Comparison of ENCODE assay signal across 11 cellular contexts in the genomic region with DNA sequence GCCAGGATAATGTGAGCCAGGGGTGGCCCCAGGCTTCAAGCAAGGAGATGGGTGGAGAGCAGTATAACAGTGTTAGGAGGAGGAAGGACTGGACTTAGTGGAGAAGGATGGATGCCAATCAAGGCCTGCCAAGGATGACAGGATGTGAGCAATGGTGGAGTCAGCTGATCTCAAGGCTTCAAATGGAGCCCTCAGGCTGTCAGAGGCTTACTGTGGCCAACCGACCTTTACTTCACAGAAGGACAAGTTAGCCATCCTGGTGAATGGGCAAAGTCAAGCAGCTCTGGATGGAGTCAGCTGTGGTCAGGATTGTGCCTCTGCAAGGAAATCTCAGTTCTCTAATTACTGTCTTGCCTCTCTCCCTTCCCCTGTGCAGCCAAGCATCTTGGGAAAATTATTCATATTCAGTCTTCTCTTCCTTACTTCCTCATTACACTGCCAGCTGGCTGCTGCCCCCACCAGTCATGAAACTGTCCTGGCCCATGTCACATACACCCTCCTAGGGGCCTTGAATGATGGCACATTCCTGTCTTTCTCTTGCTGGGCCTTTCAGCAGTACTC. TPM values are rescaled to one million over a fixed set of nuclear protein-coding genes. Genes with fewer than 3 reads are reported as not detected.
DNase-seq lines count a peak whose midpoint lies in the region; ATAC-seq lines count a peak whose summit lies in the region.
"Had no signal": no experiment of that assay in that cellular context is flagged by ENCODE, and none has a peak within 500 bp of the region (broad histone marks: within the 10 kb centered on the region; RNA-seq: fewer than 3 reads in every experiment).

No MANE protein-coding gene starts in this region.

- H3K27me3 ChIP-seq in adipocyte (replicated peaks; ENCODE audit: control insufficient read depth, insufficient read depth, low read length): no peaks in the 10 kb centered on the region
- no peaks in the 10 kb centered on the region for H3K27me3 ChIP-seq in H7 (ENCODE audit: control insufficient read depth, insufficient read depth, low read length)

- H3K4me1 Mint-ChIP-seq in memory B cell: peaks cover 9% of the 10 kb centered on the region

- peaks cover 2% of the 10 kb centered on the region for H3K27me3 Mint-ChIP-seq in memory B cell

- ATAC-seq in memory B cell (ENCODE audit: low read depth): peak; percentile 91
- ATAC-seq in HG02970 (IDR thresholded peaks at IDR 0.05; ENCODE audit: low FRiP score, unreplicated experiment): no peak

- H3K27ac Mint-ChIP-seq in memory B cell: peak overlapping the region; percentile 3

- peaks cover 1% of the 10 kb centered on the region for H3K36me3 Mint-ChIP-seq in memory B cell

- no peak overlapping the region for H3K4me3 Mint-ChIP-seq in memory B cell

- H3K4me3 ChIP-seq in adipocyte (ENCODE audit: low read length) (no peak overlapping the region), H7 (ENCODE audit: insufficient read depth, low read depth, low read length) (no peak overlapping the region)

- H3K4me1 ChIP-seq in adipocyte (ENCODE audit: control insufficient read depth, insufficient read depth, low read length): peaks cover 15% of the 10 kb centered on the region

- H3K36me3 ChIP-seq in adipocyte (ENCODE audit: control insufficient read depth, insufficient read depth, low read length, severe bottlenecking) (no peaks in the 10 kb centered on the region), H7 (replicated peaks; ENCODE audit: control insufficient read depth, insufficient read depth, low read length) (no peaks in the 10 kb centered on the region)

- peak; percentile 72 for DNase-seq in EL
- DNase-seq in LHCN-M2 (ENCODE audit: low read depth): peak; percentile 69
- no peak for DNase-seq in adipocyte (ENCODE audit: low read depth)
- no peak for DNase-seq in memory B cell (ENCODE audit: low spot score in 2 of 2)
- no peak for DNase-seq in DMS153 treated with DMSO at 0.1 percent for 48 hours (lab: John Stamatoyannopoulos, UW; ENCODE audit: unreplicated experiment)
- DNase-seq in retina: no peak
- DNase-seq in H7: no peak
- DNase-seq: activated CD4-positive, alpha-beta T cell treated with anti-CD3 and anti-CD28 coated beads, Interleukin-2, amount 50 U/mL, for 1 hour; caudate nucleus had no signal

- H3K9ac ChIP-seq in adipocyte (ENCODE audit: low read length): peak overlapping the region; percentile 17

- peaks cover 2% of the 10 kb centered on the region for H3K9me3 Mint-ChIP-seq in memory B cell

- no peaks in the 10 kb centered on the region for H3K9me3 ChIP-seq in adipocyte (ENCODE audit: control insufficient read depth, low read length)

RNA-seq across cellular contexts. Expression of a gene that starts 7.6 kb away (rescaled TPM):
- 82.6 and 89.3 TPM in 2 replicates for total RNA-seq in LHCN-M2 (2014; rRNA removed)
- polyA plus RNA-seq in LHCN-M2 (2012): 67.0 TPM
- total RNA-seq in H7 (2014; rRNA removed; shearing (Covaris generic)): 43.5 and 51.5 TPM in 2 replicates

RNA-seq across cellular contexts. Expression of a gene that starts 9.5 kb away (rescaled TPM):
- 89.0 and 99.6 TPM in 2 replicates for total RNA-seq in LHCN-M2 (2014; rRNA removed)
- 191 TPM for polyA plus RNA-seq in LHCN-M2 (2012)
- total RNA-seq in H7 (2014; rRNA removed; shearing (Covaris generic)): 17.3 and 23.9 TPM in 2 replicates

RNA-seq across cellular contexts. Expression of a gene that starts 28.6 kb away (rescaled TPM):
- not detected in 2 replicates for total RNA-seq in LHCN-M2 (2014; rRNA removed)
- polyA plus RNA-seq in LHCN-M2 (2012): not detected
- not detected in 2 replicates for total RNA-seq in H7 (2014; rRNA removed; shearing (Covaris generic))
- total RNA-seq: posterior vena cava had no signal

RNA-seq across cellular contexts. Expression of a gene that starts 29.9 kb away (rescaled TPM):
- total RNA-seq in LHCN-M2 (2014; rRNA removed): 53.8 and 55.9 TPM in 2 replicates
- polyA plus RNA-seq in LHCN-M2 (2012): 42.8 TPM
- total RNA-seq in H7 (2014; rRNA removed; shearing (Covaris generic)): 19.0 and 20.8 TPM in 2 replicates

RNA-seq across cellular contexts. Expression of a gene that starts 40.2 kb away (rescaled TPM):
- 29.3 and 37.3 TPM in 2 replicates for total RNA-seq in LHCN-M2 (2014; rRNA removed)
- polyA plus RNA-seq in LHCN-M2 (2012): 6.9 TPM
- 22.6 and 30.6 TPM in 2 replicates for total RNA-seq in H7 (2014; rRNA removed; shearing (Covaris generic))

Comparison
In these comparisons a context has a peak if more than half of its experiments do, and no peak if none do; other contexts are left out.
1. DNase-seq: peak in EL (single experiment) and LHCN-M2 (single experiment); none in adipocyte (single experiment), memory B cell (0 of 2), DMS153 treated with DMSO at 0.1 percent for 48 hours (single experiment), retina (single experiment) and H7 (single experiment).